In the genomic region with DNA sequence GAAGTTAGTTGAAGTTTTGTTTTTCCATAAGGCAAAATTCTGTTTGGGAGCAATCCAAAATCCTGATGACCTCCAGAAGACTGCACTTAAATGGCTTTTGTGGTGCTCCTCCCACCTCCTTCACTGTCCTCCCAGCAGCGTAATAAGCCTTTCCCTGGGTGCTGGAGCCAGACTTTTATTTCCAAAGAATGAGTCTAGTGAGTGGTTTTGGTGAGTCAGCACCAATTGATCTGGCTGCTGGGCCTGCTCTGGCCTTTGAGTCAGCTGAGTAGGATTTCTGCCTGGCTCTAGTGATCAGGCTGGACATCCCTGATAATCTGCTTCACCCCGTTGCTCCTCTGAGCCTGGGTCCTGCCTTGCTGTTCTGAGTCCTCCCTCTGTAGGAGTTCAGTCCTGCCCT, we compare ENCODE assay signal across 15 cellular contexts. TPM values are rescaled to one million over a fixed set of nuclear protein-coding genes. Genes with fewer than 3 reads are reported as not detected.
DNase-seq lines count a peak whose midpoint lies in the region; ATAC-seq and TF ChIP-seq lines count a peak whose summit lies in the region.
"Had no signal": no experiment of that assay in that cellular context is flagged by ENCODE, and none has a peak within 500 bp of the region (broad histone marks: within the 10 kb centered on the region; RNA-seq: fewer than 3 reads in every experiment).

No MANE protein-coding gene starts in this region.

- H3K4me2 ChIP-seq in SK-N-SH, result no peak overlapping the region

- H3K9me3 Mint-ChIP-seq in activated T-cell treated with anti-CD3 and anti-CD28 coated beads, Interleukin-2, amount 50 U/mL, for 72 hours, result peaks cover 0 to 3% of the 10 kb centered on the region in 2 donors
- H3K9me3 Mint-ChIP-seq: activated CD4-positive, alpha-beta T cell treated with anti-CD3 and anti-CD28 coated beads, Interleukin-2, amount 10 ng/mL, durations not matched to agents 24 days and 14 days had no signal

- no peak overlapping the region for H3K27ac Mint-ChIP-seq in activated T-cell treated with anti-CD3 and anti-CD28 coated beads, Interleukin-2, amount 50 U/mL, for 72 hours
- H3K27ac Mint-ChIP-seq: activated CD4-positive, alpha-beta T cell treated with anti-CD3 and anti-CD28 coated beads, Interleukin-2, amount 10 ng/mL, durations not matched to agents 24 days and 14 days had no signal

- TF ChIP-seq POLR2A in upper lobe of left lung (IDR thresholded peaks at IDR 0.05) (no peak), transverse colon (IDR thresholded peaks at IDR 0.05) (no peak)

- H4K20me1 ChIP-seq in SK-N-SH (ENCODE audit: insufficient read depth), result no peaks in the 10 kb centered on the region

- H3K9me3 ChIP-seq in SK-N-SH (no peaks in the 10 kb centered on the region), upper lobe of left lung (no peaks in the 10 kb centered on the region), transverse colon (no peaks in the 10 kb centered on the region), SJCRH30 (replicated peaks) (no peaks in the 10 kb centered on the region)

- TF ChIP-seq CTCF in SK-N-SH (IDR thresholded peaks at IDR 0.05) (no peak), upper lobe of left lung (IDR thresholded peaks at IDR 0.05) (no peak), transverse colon (IDR thresholded peaks at IDR 0.05) (no peak)

- H3K4me3 Mint-ChIP-seq in activated T-cell treated with anti-CD3 and anti-CD28 coated beads, Interleukin-2, amount 50 U/mL, for 72 hours, result no peak overlapping the region
- H3K4me3 Mint-ChIP-seq: activated CD4-positive, alpha-beta T cell treated with anti-CD3 and anti-CD28 coated beads, Interleukin-2, amount 10 ng/mL, durations not matched to agents 24 days and 14 days had no signal

- intact Hi-C loops in transverse colon (cut with DNase I; ENCODE audit: low total_unique reads), result no loop called here

- POLR2A ChIA-PET in SK-N-SH (lab: Yijun Ruan, JAX), result no interaction called here

- CTCF ChIA-PET in SK-N-SH (lab: Yijun Ruan, JAX), result no interaction called here

- H3K27ac ChIP-seq in SK-N-SH (ENCODE audit: low read depth in 2 of 2, low read length in 1 of 2) (no peak overlapping the region), upper lobe of left lung (no peak overlapping the region), transverse colon (no peak overlapping the region), SJCRH30 (no peak overlapping the region)
- H3K27ac ChIP-seq: coronary artery had no signal

- no peaks in the 10 kb centered on the region for H3F3A ChIP-seq in SK-N-SH (replicated peaks; ENCODE audit: insufficient read depth)

- in situ Hi-C loops in transverse colon (cut with MboI; ENCODE audit: low pct_ligation_motif_present in 1 of 4, low pct_unique_long_range_greater_than_20kb in 1 of 4, low sequenced_read_pairs in 3 of 4), result no loop called here

- H3K27me3 ChIP-seq in SK-N-SH (ENCODE audit: insufficient read depth) (no peaks in the 10 kb centered on the region), upper lobe of left lung (no peaks in the 10 kb centered on the region), transverse colon (no peaks in the 10 kb centered on the region), SJCRH30 (no peaks in the 10 kb centered on the region; the same call in 1 of the 2 replicates)

- H3K27me3 Mint-ChIP-seq in activated T-cell treated with anti-CD3 and anti-CD28 coated beads, Interleukin-2, amount 50 U/mL, for 72 hours (ENCODE audit: low read depth), result peaks cover 22% of the 10 kb centered on the region
- H3K27me3 Mint-ChIP-seq: activated CD4-positive, alpha-beta T cell treated with anti-CD3 and anti-CD28 coated beads, Interleukin-2, amount 10 ng/mL, durations not matched to agents 24 days and 14 days had no signal

- H3K4me3 ChIP-seq in SK-N-SH (ENCODE audit: low read depth in 2 of 2, low read length in 1 of 2) (no peak overlapping the region), upper lobe of left lung (no peak overlapping the region), transverse colon (no peak overlapping the region), SJCRH30 (no peak overlapping the region)
- H3K4me3 ChIP-seq: coronary artery had no signal

- H2AFZ ChIP-seq in SK-N-SH (ENCODE audit: low read depth), result no peak overlapping the region

- no peaks in the 10 kb centered on the region for H3K36me3 ChIP-seq in SK-N-SH (replicated peaks in 1 of 2; ENCODE audit: control insufficient read depth in 1 of 2, insufficient read depth in 2 of 2, low read length in 1 of 2)
- H3K36me3 ChIP-seq in upper lobe of left lung, result no peaks in the 10 kb centered on the region
- no peaks in the 10 kb centered on the region for H3K36me3 ChIP-seq in transverse colon
- no peaks in the 10 kb centered on the region for H3K36me3 ChIP-seq in SJCRH30

- no peaks in the 10 kb centered on the region for H3K4me1 Mint-ChIP-seq in activated T-cell treated with anti-CD3 and anti-CD28 coated beads, Interleukin-2, amount 50 U/mL, for 72 hours (ENCODE audit: low read depth)
- H3K4me1 Mint-ChIP-seq: activated CD4-positive, alpha-beta T cell treated with anti-CD3 and anti-CD28 coated beads, Interleukin-2, amount 10 ng/mL, durations not matched to agents 24 days and 14 days had no signal

- H3K79me2 ChIP-seq in SK-N-SH (ENCODE audit: insufficient read depth), result no peaks in the 10 kb centered on the region

- no peak for TF ChIP-seq RAD21 in SK-N-SH (IDR thresholded peaks at IDR 0.05; ENCODE audit: low read length)

- WGBS in SK-N-SH (ENCODE audit: low lambda C conversion rate), result 20% methylated on average over 2 of the region's 2 CpGs
- 28 to 57% methylated on average over 2 of the region's 2 CpGs for WGBS in upper lobe of left lung, 2 donors
- WGBS in transverse colon (ENCODE audit: low coverage in 1 of 2), 2 donors, result 38% methylated on average over 2 of the region's 2 CpGs; no CpG with 5 or more reads in 1 of the 2 donors

- no peaks in the 10 kb centered on the region for H3K36me3 Mint-ChIP-seq in activated T-cell treated with anti-CD3 and anti-CD28 coated beads, Interleukin-2, amount 50 U/mL, for 72 hours (ENCODE audit: insufficient read depth in 2 of 2)

- H3K9ac ChIP-seq in SK-N-SH, result no peak overlapping the region

- DNase-seq in SK-N-SH, result no peak
- DNase-seq in amniotic epithelial cell (ENCODE audit: low read depth), result peak; percentile 24
- peak; percentile 44 for DNase-seq in iris pigment epithelial cell (ENCODE audit: low read depth)
- DNase-seq in upper lobe of left lung, result no peak
- DNase-seq in transverse colon, result no peak
- no peak for DNase-seq in SJCRH30
- DNase-seq in activated T-cell treated with anti-CD3 and anti-CD28 coated beads, Interleukin-2, amount 50 U/mL, for 72 hours, result no peak
- DNase-seq: activated CD4-positive, alpha-beta T cell treated with anti-CD3 and anti-CD28 coated beads, Interleukin-2, amount 10 ng/mL, durations not matched to agents 24 days and 14 days; activated gamma-delta T cell; DMS79; NCI-H1694; T-helper 1 cell had no signal

- H3K9me2 ChIP-seq in SK-N-SH, result no peaks in the 10 kb centered on the region

- H3K4me1 ChIP-seq in SK-N-SH (ENCODE audit: control insufficient read depth in 1 of 2, insufficient read depth in 2 of 2, low read depth in 1 of 2, low read length in 1 of 2) (no peaks in the 10 kb centered on the region), upper lobe of left lung (no peaks in the 10 kb centered on the region), transverse colon (no peaks in the 10 kb centered on the region), SJCRH30 (no peaks in the 10 kb centered on the region)

- ATAC-seq in SK-N-SH treated with all-trans-retinoic acid at 6 μM for 48 hours (peak; percentile 32; the same call in 2 of the 3 replicates), upper lobe of left lung (ENCODE audit: low FRiP score in 2 of 2) (peak; percentile 47 to 84)
- no peak for ATAC-seq in activated T-cell treated with anti-CD3 and anti-CD28 coated beads, Interleukin-2, amount 50 U/mL, for 72 hours (replicated peaks in 1 of 2)

- TF ChIP-seq EP300 in SK-N-SH (IDR thresholded peaks at IDR 0.05; ENCODE audit: borderline replicate concordance in 1 of 2, low read depth in 1 of 2, low read length in 1 of 2), result no peak
- no peak for TF ChIP-seq EP300 in upper lobe of left lung (IDR thresholded peaks at IDR 0.05)
- no peak for TF ChIP-seq EP300 in transverse colon (IDR thresholded peaks at IDR 0.05; ENCODE audit: low read depth)

TF ChIP-seq in SK-N-SH treated with all-trans-retinoic acid at 6 μM for 48 hours, 23 proteins besides CTCF, POLR2A, EP300 and RAD21 (continues in another document):
- no peak for TF ChIP-seq ZNF70 (CRISPR knock-in tag; IDR thresholded peaks at IDR 0.05)
- TF ChIP-seq GLIS3 (CRISPR knock-in tag; IDR thresholded peaks at IDR 0.05), result no peak
- TF ChIP-seq ARNTL (CRISPR knock-in tag; IDR thresholded peaks at IDR 0.05; ENCODE audit: borderline replicate concordance, low read depth), result no peak

TF ChIP-seq in SK-N-SH, 30 proteins besides CTCF, POLR2A, EP300 and RAD21 (continues in another document):
- TF ChIP-seq GABPA (IDR thresholded peaks at IDR 0.05; ENCODE audit: low read depth), result no peak
- TF ChIP-seq SIN3A (IDR thresholded peaks at IDR 0.05; ENCODE audit: borderline replicate concordance, low read depth, low read length), result no peak
- no peak for TF ChIP-seq FOXJ3 (CRISPR knock-in tag; IDR thresholded peaks at IDR 0.05)
- TF ChIP-seq SMC3 (IDR thresholded peaks at IDR 0.05; ENCODE audit: low read depth, low read length), result no peak
- TF ChIP-seq NFIC (IDR thresholded peaks at IDR 0.05; ENCODE audit: borderline replicate concordance), result no peak
- no peak for TF ChIP-seq MAX (IDR thresholded peaks at IDR 0.05; ENCODE audit: low read depth)
- TF ChIP-seq RFX5 (IDR thresholded peaks at IDR 0.05; ENCODE audit: low read length), result no peak
- no peak for TF ChIP-seq FOSL2 (IDR thresholded peaks at IDR 0.05; ENCODE audit: borderline replicate concordance, low read depth)

RNA-seq across cellular contexts. Expression of gene KCND3, which starts 21.8 kb away (rescaled TPM):
- polyA plus RNA-seq in SK-N-SH (2012; rRNA removed), result not detected in 2 replicates
- not detected in 2 replicates for polyA plus RNA-seq in SK-N-SH (2012; cell fraction: cytosol; rRNA removed)
- not detected in 2 replicates for polyA plus RNA-seq in SK-N-SH (2012; cell fraction: nucleus; rRNA removed)
- total RNA-seq in upper lobe of left lung (1 to 10 TPM; 2.7 to 6.4 (median 5.4) TPM), transverse colon (1 to 10 TPM; 1.4 to 3.5 (median 3.0) TPM)
- 3.5 and 5.1 TPM in 2 replicates for total RNA-seq in SJCRH30 (2014; rRNA removed; shearing (Covaris generic))
- not detected for total RNA-seq in activated T-cell treated with anti-CD3 and anti-CD28 coated beads, Interleukin-2, amount 50 U/mL, for 72 hours
- total RNA-seq: A673; activated CD4-positive, alpha-beta T cell treated with anti-CD3 and anti-CD28 coated beads, Interleukin-2, amount 10 ng/mL, durations not matched to agents 24 days and 14 days had no signal

Comparison
In these comparisons a context has a peak if more than half of its experiments do, and no peak if none do; other contexts are left out.
1. ATAC-seq: peak in SK-N-SH treated with all-trans-retinoic acid at 6 μM for 48 hours (single experiment) and upper lobe of left lung (2 of 2); none in activated T-cell treated with anti-CD3 and anti-CD28 coated beads, Interleukin-2, amount 50 U/mL, for 72 hours (0 of 2).
2. DNase-seq: peak in amniotic epithelial cell (single experiment) and iris pigment epithelial cell (single experiment); none in SK-N-SH (single experiment), upper lobe of left lung (0 of 2), transverse colon (single experiment), SJCRH30 (0 of 2) and activated T-cell treated with anti-CD3 and anti-CD28 coated beads, Interleukin-2, amount 50 U/mL, for 72 hours (0 of 2).